In the genomic region with DNA sequence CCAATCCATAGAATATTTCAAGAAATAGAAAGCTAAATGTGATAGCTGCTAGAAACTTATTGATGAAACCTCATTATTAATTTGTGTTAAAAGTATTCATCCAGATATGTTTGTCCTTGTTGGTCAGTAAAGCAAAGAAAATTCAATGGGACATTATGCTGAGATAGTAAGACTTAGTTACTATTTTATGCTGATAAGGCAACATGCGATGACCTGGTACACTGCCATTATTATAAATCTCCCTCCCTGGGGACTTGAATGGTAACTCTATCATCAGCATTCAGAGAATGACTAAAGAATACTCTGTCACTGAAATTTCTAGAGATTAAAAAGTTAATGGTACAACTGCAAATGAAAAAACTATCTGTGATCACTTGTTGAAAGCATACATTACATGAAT, we compare ENCODE assay signal across 23 cellular contexts.
"Had no signal": no experiment of that assay in that cellular context is flagged by ENCODE, and none has a peak within 500 bp of the region (broad histone marks: within the 10 kb centered on the region; RNA-seq: fewer than 3 reads in every experiment).

No MANE protein-coding gene starts in this region.

- H3K36me3 ChIP-seq: MG63, SJSA1 had no signal

- H3K4me2 ChIP-seq: SK-N-SH had no signal

- H3K4me3 ChIP-seq: MG63, SJSA1 had no signal

- FAIRE-seq: RCC 7860 had no signal

- H3K9me3 ChIP-seq: MG63, SJSA1, SK-N-SH had no signal

- H3K9ac ChIP-seq: SK-N-SH had no signal

- DNase-seq: Karpas-422, KG1, MG63, NCI-H1092 treated with DMSO at 0.1 percent for 48 hours, NCI-H1436, NCI-H187, NCI-H2029, NCI-H2081 treated with DMSO at 0.1 percent for 48 hours, NCI-H2171, NCI-H226, NCI-H446, NCI-H510A, NCI-H524 treated with DMSO at 0.1 percent for 48 hours, NCI-H69, NCI-H774, Right ventricle myocardium superior, RPMI8226, SIG-M5, SK-N-SH, SW 1271, T-helper 1 cell had no signal

- H3K27me3 ChIP-seq: MG63, SJSA1 had no signal

- H3K4me1 ChIP-seq: SJSA1 had no signal

- H3K27ac ChIP-seq: SJSA1 had no signal
